In genomic region chr20:49891486-49891885, GRCh38 we compare ENCODE assay signal across 1 cellular context.
TF ChIP-seq lines count a peak whose summit lies in the region.

No MANE protein-coding gene starts in this region.

TF ChIP-seq in GM23338, 12 proteins besides CTCF, POLR2A, EP300 and RAD21 (continued from another document):
- no peak for TF ChIP-seq ZNF462 (CRISPR knock-in tag; IDR thresholded peaks at IDR 0.05)
- TF ChIP-seq JUNB (IDR thresholded peaks at IDR 0.05; ENCODE audit: unreplicated experiment), result no peak
- TF ChIP-seq ZNF331 (CRISPR knock-in tag; IDR thresholded peaks at IDR 0.05; ENCODE audit: low read depth), result no peak
- no peak for TF ChIP-seq POLR2AphosphoS5 (IDR thresholded peaks at IDR 0.05; ENCODE audit: low read depth)
- TF ChIP-seq EZH2 (IDR thresholded peaks at IDR 0.05; ENCODE audit: low read depth, unreplicated experiment), result no peak
- no peak for TF ChIP-seq CREB1 (CRISPR knock-in tag; IDR thresholded peaks at IDR 0.05; ENCODE audit: low read depth)
